Comparison of ENCODE assay signal across 19 cellular contexts in the genomic region with DNA sequence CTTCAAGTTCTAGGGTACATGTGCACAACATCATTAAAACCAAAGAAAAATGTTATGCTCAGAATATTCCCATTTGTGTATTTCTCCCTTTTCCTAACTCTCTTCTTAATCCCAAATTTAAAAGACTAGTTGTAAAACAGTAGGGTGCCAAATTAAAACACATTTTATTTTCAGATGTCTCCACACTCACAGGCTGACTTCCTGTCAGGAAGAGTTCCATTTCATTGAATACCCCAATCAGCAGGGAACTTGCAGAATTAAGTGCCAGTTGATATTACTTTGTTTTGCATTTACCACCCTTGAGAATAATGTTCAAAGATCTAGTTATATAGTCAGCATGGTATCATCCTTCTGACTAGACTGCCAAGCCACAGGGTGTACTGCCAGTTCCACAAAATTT.
DNase-seq lines count a peak whose midpoint lies in the region; ATAC-seq, FAIRE-seq and TF ChIP-seq lines count a peak whose summit lies in the region.
"Had no signal": no experiment of that assay in that cellular context is flagged by ENCODE, and none has a peak within 500 bp of the region (broad histone marks: within the 10 kb centered on the region; RNA-seq: fewer than 3 reads in every experiment).

No MANE protein-coding gene starts in this region.

- H3K9ac ChIP-seq in BLaER1 (no peak overlapping the region), GM12878 (ENCODE audit: control insufficient read depth, insufficient read depth, low read length) (no peak overlapping the region)

- H3K4me3 ChIP-seq in BLaER1 (no peak overlapping the region), GM12878 (no peak overlapping the region)
- H3K4me3 ChIP-seq: HAP-1 had no signal

- DNase-seq in LHCN-M2 (ENCODE audit: low read depth) (peak; percentile 19), GM12878 (ENCODE audit: low read depth, low spot score) (no peak), lung microvascular endothelial cell (ENCODE audit: low read depth in 2 of 2) (peak; percentile 14 to 20), RWPE1 (ENCODE audit: low spot score) (no peak), AG08395 (ENCODE audit: low spot score) (no peak), HPDE6-E6E7 (ENCODE audit: extremely low spot score) (no peak)
- no peak for DNase-seq in effector CD8-positive, alpha-beta T cell (lab: John Stamatoyannopoulos, UW)
- DNase-seq: DMS 273 treated with DMSO at 0.1 percent for 48 hours; GDM1; NCI-H1105; NCI-H187; NK-92 treated with Interleukin-12 subunit alpha and Interleukin-12 subunit beta, amount 100 ng/mL, for 24 hours; SHP77 treated with DMSO at 0.1 percent for 48 hours had no signal

- RAD21 ChIA-PET in GM12878 (lab: Charles Lee; ENCODE audit: unreplicated experiment), result no interaction called here

- no peaks in the 10 kb centered on the region for H3K79me2 ChIP-seq in GM12878 (ENCODE audit: control insufficient read depth, insufficient read depth, low read length)

- TF ChIP-seq EP300 in GM12878 (IDR thresholded peaks at IDR 0.05; ENCODE audit: borderline replicate concordance in 1 of 2, control insufficient read depth in 1 of 2, low read depth in 2 of 2, low read length in 2 of 2), result no peak

- no peak for TF ChIP-seq POLR2A in GM12878 (IDR thresholded peaks at IDR 0.05; ENCODE audit: low read depth, low read length)

- H3K9me3 ChIP-seq in BLaER1, result no peaks in the 10 kb centered on the region
- H3K9me3 ChIP-seq in GM12878 (replicated peaks; ENCODE audit: control insufficient read depth, insufficient read depth, low read length), result no peaks in the 10 kb centered on the region
- H3K9me3 ChIP-seq: HAP-1 had no signal

- SMC1A ChIA-PET in GM12878 (lab: Charles Lee; ENCODE audit: uncharacterized antibody, unreplicated experiment), result interaction anchor here (0.9 to 1.5 kb wide), 4 partner anchors 12 to 77 kb away, joined by 3 to 5 read pairs (median 4); no protein-coding TSS in a partner anchor

- ATAC-seq in GM12878, result no peak
- ATAC-seq: HepG2 had no signal

- no peak overlapping the region for H2AFZ ChIP-seq in GM12878 (ENCODE audit: control insufficient read depth, low read depth, low read length)

- H3K4me2 ChIP-seq in BLaER1, result peak overlapping the region; percentile 27; the same call in 1 of the 2 replicates
- no peak overlapping the region for H3K4me2 ChIP-seq in GM12878 (ENCODE audit: control insufficient read depth, insufficient read depth)

- H3K27ac ChIP-seq in BLaER1, result no peak overlapping the region
- no peak overlapping the region for H3K27ac ChIP-seq in GM12878 (ENCODE audit: control insufficient read depth, insufficient read depth)
- no peak overlapping the region for H3K27ac ChIP-seq in RWPE1
- H3K27ac ChIP-seq: C4-2B had no signal

- H4K20me1 ChIP-seq in BLaER1 (no peaks in the 10 kb centered on the region), GM12878 (ENCODE audit: control insufficient read depth, insufficient read depth) (no peaks in the 10 kb centered on the region)

- CTCF ChIA-PET in GM12878 (lab: Yijun Ruan, JAX), result interaction anchor here (1.1 to 1.5 kb wide), 2 partner anchors 11 to 78 kb away, joined by 4 read pairs; no protein-coding TSS in a partner anchor
- CTCF ChIA-PET in RWPE1 (lab: Yijun Ruan, JAX), result interaction anchor here (0.7 kb wide), 1 partner anchor 240 kb away, joined by 3 read pairs; no protein-coding TSS in a partner anchor

- intact Hi-C loops in GM12878 (cut with micrococcal nuclease; ENCODE audit: unreplicated experiment), result no loop called here

- in situ Hi-C loops in GM12878 (cut with MboI), result no loop called here

- no peaks in the 10 kb centered on the region for H3K27me3 ChIP-seq in BLaER1
- H3K27me3 ChIP-seq in GM12878 (replicated peaks in 1 of 2; ENCODE audit: control insufficient read depth in 2 of 2, insufficient read depth in 2 of 2, low read length in 1 of 2), result no peaks in the 10 kb centered on the region

- no TSS peak for BruUV-seq in GM12878 (replicated peaks; lab: Mats Ljungman, UMichigan)

- TF ChIP-seq RAD21 in GM12878 (IDR thresholded peaks at IDR 0.05; ENCODE audit: insufficient read depth, low read depth, low read length), result no peak

- TF ChIP-seq CTCF in GM12878 (IDR thresholded peaks at IDR 0.05 in 2 of 3, conservative IDR thresholded peaks at IDR 0.05 in 1 of 3; ENCODE audit: control insufficient read depth in 2 of 3, extremely low read depth in 1 of 3, insufficient read depth in 1 of 3, low read depth in 3 of 3, low read length in 3 of 3) (no peak), RWPE1 (conservative IDR thresholded peaks at IDR 0.05; ENCODE audit: low read depth) (no peak)

- POLR2A ChIA-PET in GM12878 (lab: Charles Lee), result no interaction called here
- POLR2A ChIA-PET in RWPE1 (lab: Yijun Ruan, JAX; ENCODE audit: low non-redundant PET), result no interaction called here

- FAIRE-seq in GM12878 (lab: Jason Lieb, UNC), result peak; percentile 62
- FAIRE-seq: GM12891, GM18507, HepG2 had no signal

- H3K4me1 ChIP-seq in BLaER1 (peaks cover 7% of the 10 kb centered on the region; the same call in 1 of the 2 replicates), GM12878 (ENCODE audit: control insufficient read depth, insufficient read depth, low read length) (no peaks in the 10 kb centered on the region)

- H3K36me3 ChIP-seq in BLaER1 (no peaks in the 10 kb centered on the region), GM12878 (ENCODE audit: control insufficient read depth in 2 of 2, insufficient read depth in 2 of 2, low read length in 1 of 2) (no peaks in the 10 kb centered on the region)
- H3K36me3 ChIP-seq: HAP-1 had no signal

TF ChIP-seq in GM12878, 131 proteins besides CTCF, POLR2A, EP300 and RAD21 (continues in another document):
- TF ChIP-seq TCF3 (IDR thresholded peaks at IDR 0.05; ENCODE audit: borderline replicate concordance, insufficient read depth, low read depth, low read length) (no peak), ESRRA (IDR thresholded peaks at IDR 0.05; ENCODE audit: low read length) (no peak), ZNF384 (IDR thresholded peaks at IDR 0.05; ENCODE audit: borderline replicate concordance, low read depth, low read length) (no peak), RUNX3 (IDR thresholded peaks at IDR 0.05; ENCODE audit: low read length) (no peak), CBX5 (IDR thresholded peaks at IDR 0.05; ENCODE audit: low read depth) (no peak), ZBTB33 (IDR thresholded peaks at IDR 0.05) (no peak), CHD1 (IDR thresholded peaks at IDR 0.05; ENCODE audit: low read depth, low read length) (no peak), MEF2B (IDR thresholded peaks at IDR 0.05; ENCODE audit: partially characterized antibody, poor library complexity, severe bottlenecking) (no peak)
- TF ChIP-seq, protein P1, sequence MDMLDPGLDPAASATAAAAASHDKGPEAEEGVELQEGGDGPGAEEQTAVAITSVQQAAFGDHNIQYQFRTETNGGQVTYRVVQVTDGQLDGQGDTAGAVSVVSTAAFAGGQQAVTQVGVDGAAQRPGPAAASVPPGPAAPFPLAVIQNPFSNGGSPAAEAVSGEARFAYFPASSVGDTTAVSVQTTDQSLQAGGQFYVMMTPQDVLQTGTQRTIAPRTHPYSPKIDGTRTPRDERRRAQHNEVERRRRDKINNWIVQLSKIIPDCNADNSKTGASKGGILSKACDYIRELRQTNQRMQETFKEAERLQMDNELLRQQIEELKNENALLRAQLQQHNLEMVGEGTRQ (IDR thresholded peaks at IDR 0.05; ENCODE audit: borderline replicate concordance, low read depth, low read length), result no peak
- TF ChIP-seq, protein P2, sequence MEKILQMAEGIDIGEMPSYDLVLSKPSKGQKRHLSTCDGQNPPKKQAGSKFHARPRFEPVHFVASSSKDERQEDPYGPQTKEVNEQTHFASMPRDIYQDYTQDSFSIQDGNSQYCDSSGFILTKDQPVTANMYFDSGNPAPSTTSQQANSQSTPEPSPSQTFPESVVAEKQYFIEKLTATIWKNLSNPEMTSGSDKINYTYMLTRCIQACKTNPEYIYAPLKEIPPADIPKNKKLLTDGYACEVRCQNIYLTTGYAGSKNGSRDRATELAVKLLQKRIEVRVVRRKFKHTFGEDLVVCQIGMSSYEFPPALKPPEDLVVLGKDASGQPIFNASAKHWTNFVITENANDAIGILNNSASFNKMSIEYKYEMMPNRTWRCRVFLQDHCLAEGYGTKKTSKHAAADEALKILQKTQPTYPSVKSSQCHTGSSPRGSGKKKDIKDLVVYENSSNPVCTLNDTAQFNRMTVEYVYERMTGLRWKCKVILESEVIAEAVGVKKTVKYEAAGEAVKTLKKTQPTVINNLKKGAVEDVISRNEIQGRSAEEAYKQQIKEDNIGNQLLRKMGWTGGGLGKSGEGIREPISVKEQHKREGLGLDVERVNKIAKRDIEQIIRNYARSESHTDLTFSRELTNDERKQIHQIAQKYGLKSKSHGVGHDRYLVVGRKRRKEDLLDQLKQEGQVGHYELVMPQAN (conservative IDR thresholded peaks at IDR 0.05), result no peak

Comparison
In these comparisons a context has a peak if more than half of its experiments do, and no peak if none do; other contexts are left out.
1. DNase-seq: peak in LHCN-M2 (single experiment) and lung microvascular endothelial cell (2 of 2); none in GM12878 (single experiment), effector CD8-positive, alpha-beta T cell (single experiment), RWPE1 (single experiment), AG08395 (single experiment) and HPDE6-E6E7 (single experiment).